In genomic region chr10:917416-917720, GRCh38 we compare ENCODE assay signal across 17 cellular contexts. TPM values are rescaled to one million over a fixed set of nuclear protein-coding genes. Genes with fewer than 3 reads are reported as not detected.
DNase-seq lines count a peak whose midpoint lies in the region; ATAC-seq and TF ChIP-seq lines count a peak whose summit lies in the region.
"Had no signal": no experiment of that assay in that cellular context is flagged by ENCODE, and none has a peak within 500 bp of the region (broad histone marks: within the 10 kb centered on the region; RNA-seq: fewer than 3 reads in every experiment).

No MANE protein-coding gene starts in this region.

- H2AK5ac ChIP-seq in trophoblast cell (ENCODE audit: low read length), result no peak overlapping the region

- POLR2A ChIA-PET in HEK293 (lab: Yijun Ruan, JAX), result no interaction called here

- H3K23ac ChIP-seq in trophoblast cell (ENCODE audit: low read length), result no peak overlapping the region

- CTCF ChIA-PET in HEK293 (lab: Yijun Ruan, JAX), result no interaction called here

- peaks cover 15% of the 10 kb centered on the region for H3K79me2 ChIP-seq in trophoblast cell (ENCODE audit: control insufficient read depth, insufficient read depth, low read length, poor library complexity)

- TF ChIP-seq CTCF in 22Rv1 (IDR thresholded peaks at IDR 0.05) (no peak), HEK293 (tag by site-specific recombination; IDR thresholded peaks at IDR 0.05) (no peak), colonic mucosa (IDR thresholded peaks at IDR 0.05) (no peak)

- H3K4me3 ChIP-seq in HEK293 (ENCODE audit: low read depth, low read length), result no peak overlapping the region
- H3K4me3 ChIP-seq in colonic mucosa, result no peak overlapping the region
- H3K4me3 ChIP-seq in trophoblast cell (ENCODE audit: low read depth, low read length), result no peak overlapping the region
- H3K4me3 ChIP-seq: HAP-1 had no signal

- H4K12ac ChIP-seq in trophoblast cell (ENCODE audit: low read depth, low read length), result no peak overlapping the region

- H3K9ac ChIP-seq in colonic mucosa (ENCODE audit: low read depth in 2 of 2, low read length in 2 of 2) (no peak overlapping the region), trophoblast cell (ENCODE audit: low read length) (no peak overlapping the region)

- H3K4me2 ChIP-seq in trophoblast cell (ENCODE audit: low read length), result no peak overlapping the region

- no peaks in the 10 kb centered on the region for H3K79me1 ChIP-seq in trophoblast cell (ENCODE audit: low read length)

- H4K91ac ChIP-seq in trophoblast cell (ENCODE audit: low read depth, low read length), result no peak overlapping the region

- no peak for ATAC-seq in HG02759 (IDR thresholded peaks at IDR 0.05; ENCODE audit: unreplicated experiment)
- ATAC-seq: CD8-positive, alpha-beta T cell had no signal

- no peak overlapping the region for H2BK12ac ChIP-seq in trophoblast cell (ENCODE audit: low read length)

- H3K27ac ChIP-seq in 22Rv1, result peak overlapping the region; percentile 15; the same call in 1 of the 2 replicates
- H3K27ac ChIP-seq in HEK293 (ENCODE audit: extremely low read depth, low read depth, low read length), result 0 out of 2 replicates have a peak overlapping the region, but pooled peaks have one; percentile 6
- H3K27ac ChIP-seq in colonic mucosa, result peak overlapping the region; percentile 28
- H3K27ac ChIP-seq in trophoblast cell (ENCODE audit: low read depth, low read length), result no peak overlapping the region
- H3K27ac ChIP-seq: C4-2B had no signal

- no peak overlapping the region for H2BK120ac ChIP-seq in trophoblast cell (ENCODE audit: insufficient read depth, low read length, poor library complexity)

- H3K36me3 ChIP-seq in HEK293 (ENCODE audit: control insufficient read depth in 2 of 2, insufficient read depth in 1 of 2, low read length in 2 of 2), result peaks cover 0 to 4% of the 10 kb centered on the region in 2 experiments; a peak in 2 of 3 replicates
- no peaks in the 10 kb centered on the region for H3K36me3 ChIP-seq in colonic mucosa
- H3K36me3 ChIP-seq in trophoblast cell (ENCODE audit: control insufficient read depth in 1 of 2, insufficient read depth in 2 of 2, low read length in 2 of 2), result peaks cover 3 to 4% of the 10 kb centered on the region in 2 experiments

- H3K9me3 ChIP-seq in HEK293 (ENCODE audit: control insufficient read depth, insufficient read depth, low read depth, low read length) (no peaks in the 10 kb centered on the region), colonic mucosa (no peaks in the 10 kb centered on the region), trophoblast cell (ENCODE audit: insufficient read depth, low read depth, low read length) (no peaks in the 10 kb centered on the region)
- H3K9me3 ChIP-seq: BE2C, HAP-1 had no signal

- H3K4me1 ChIP-seq in HEK293 (ENCODE audit: control insufficient read depth, insufficient read depth, low read length) (peaks cover 11% of the 10 kb centered on the region; the same call in 1 of the 2 replicates), colonic mucosa (peaks cover 3% of the 10 kb centered on the region), trophoblast cell (ENCODE audit: control insufficient read depth in 1 of 2, insufficient read depth in 2 of 2, low read length in 2 of 2) (peaks cover 0 to 6% of the 10 kb centered on the region in 2 experiments)
- H3K4me1 ChIP-seq: BE2C, HAP-1 had no signal

- H3K18ac ChIP-seq in trophoblast cell (ENCODE audit: low read length), result no peak overlapping the region

- H3K4ac ChIP-seq in trophoblast cell (ENCODE audit: low read depth, low read length), result peak overlapping the region; percentile 69

- no peak overlapping the region for H2AFZ ChIP-seq in trophoblast cell (ENCODE audit: insufficient read depth, low read length, poor library complexity)

- no peaks in the 10 kb centered on the region for H3K27me3 ChIP-seq in colonic mucosa
- H3K27me3 ChIP-seq in trophoblast cell (ENCODE audit: insufficient read depth, low read length), result no peaks in the 10 kb centered on the region
- H3K27me3 ChIP-seq: BE2C had no signal

- WGBS in trophoblast cell (ENCODE audit: extremely low coverage, insufficient coverage, insufficient read length), result no CpG with 5 or more reads among the region's 3 CpGs

- no peak overlapping the region for H3K14ac ChIP-seq in trophoblast cell (ENCODE audit: low read length)

- H4K8ac ChIP-seq in trophoblast cell (ENCODE audit: low read depth, low read length), result no peak overlapping the region

- no peak overlapping the region for H2BK5ac ChIP-seq in trophoblast cell (ENCODE audit: low read depth, low read length, poor library complexity)

- intact Hi-C loops in colonic mucosa (cut with DNase I), result no loop called here

- DNase-seq in colonic mucosa (no peak), trophoblast cell (no peak), midbrain (lab: John Stamatoyannopoulos, UW) (no peak), G401 (ENCODE audit: low spot score) (no peak)
- DNase-seq: BE2C; CD8-positive, alpha-beta T cell; COR-L47; DMS153; DMS79 treated with DMSO at 0.1 percent for 48 hours; EL; GDM1; IMR-90 had no signal

- in situ Hi-C loops in G401 (cut with HindIII; ENCODE audit: low sequenced_read_pairs), result no loop called here

TF ChIP-seq in HEK293, 187 proteins besides CTCF, POLR2A, EP300 and RAD21:
- TF ChIP-seq ZNF133 (tag by site-specific recombination; IDR thresholded peaks at IDR 0.05) (no peak), SCRT1 (tag by site-specific recombination; IDR thresholded peaks at IDR 0.05; ENCODE audit: borderline replicate concordance) (0 out of 2 replicates have a peak, but pooled peaks have one; percentile 18), FEZF1 (tag by site-specific recombination; IDR thresholded peaks at IDR 0.05) (0 out of 2 replicates have a peak, but pooled peaks have one; percentile 3), ZNF580 (tag by site-specific recombination; IDR thresholded peaks at IDR 0.05) (0 out of 2 replicates have a peak, but pooled peaks have one; percentile 21)

RNA-seq across cellular contexts. Expression of gene LARP4B, which starts 14.1 kb away (rescaled TPM):
- 100 to 1,000 TPM; 129 to 136 TPM for total RNA-seq in colonic mucosa
- polyA plus RNA-seq in trophoblast cell (2013), result 36.4 and 38.8 TPM in 2 replicates
- 15.2 and 24.3 TPM in 2 replicates for total RNA-seq in G401 (2014; rRNA removed; shearing (Covaris generic))
